Comparison of ENCODE assay signal across 28 cellular contexts in genomic region chr16:69035375-69035774, GRCh38.
"Had no signal": no experiment of that assay in that cellular context is flagged by ENCODE, and none has a peak within 500 bp of the region (broad histone marks: within the 10 kb centered on the region; RNA-seq: fewer than 3 reads in every experiment).

No MANE protein-coding gene starts in this region.

- H3K27me3 ChIP-seq: left lung, neural progenitor cell, neutrophil, right atrium auricular region, stomach, tibial nerve, uterus had no signal

- H3K27ac ChIP-seq: left lung, lower lobe of right lung, neural progenitor cell, neutrophil, parathyroid adenoma, right atrium auricular region, stomach, thoracic aorta, tibial nerve, uterus had no signal

- H3K36me3 ChIP-seq: neural progenitor cell, thoracic aorta, uterus had no signal

- ATAC-seq: left colon; left lung; lower lobe of right lung; natural killer cell; sciatic nerve; stimulated activated naive B cell treated with anti-CD40 and anti-IgM and Interleukin-4, amounts not matched to agents 10 μg/mL and 1 μg/mL and 100 μg/mL, for 72 hours; stimulated activated naive CD8-positive, alpha-beta T cell treated with anti-CD3 and anti-CD28 coated beads, Interleukin-15, Interleukin-2, amounts not matched to agents 100 U/mL and 50 U/mL, for 24 hours had no signal

- H3K9me3 ChIP-seq: left lung, lower lobe of right lung, neutrophil, right atrium auricular region, stomach, thoracic aorta, tibial nerve, uterus had no signal

- DNase-seq: hypothalamus; immature natural killer cell; kidney; left colon; left lung; lower lobe of right lung; mammary epithelial cell; mesenchymal stem cell; naive B cell; natural killer cell; nephron progenitor cell; occipital lobe; stimulated activated CD4-positive, alpha-beta T cell treated with anti-CD3 and anti-CD28 coated beads, Interleukin-12 subunit alpha, Interleukin-12 subunit beta, amount 100 ng/mL, for 4 hours; stimulated activated CD4-positive, alpha-beta T cell treated with anti-CD3 and anti-CD28 coated beads, Interleukin-15, amount 100 ng/mL, for 24 hours; stimulated activated CD4-positive, alpha-beta T cell treated with anti-CD3 and anti-CD28 coated beads, Interleukin-2, amount 100 ng/mL, for 24 hours; stimulated activated CD4-positive, alpha-beta T cell treated with anti-CD3 and anti-CD28 coated beads, Interleukin-4, amount 100 ng/mL, for 1 hour; stimulated activated naive B cell treated with anti-CD40 and anti-IgM and Interleukin-4, amounts not matched to agents 10 μg/mL and 1 μg/mL and 100 μg/mL, for 72 hours; stimulated activated naive CD8-positive, alpha-beta T cell treated with anti-CD3 and anti-CD28 coated beads, Interleukin-15, Interleukin-2, amounts not matched to agents 100 U/mL and 50 U/mL, for 24 hours; stomach; uterus had no signal

- H3K4me3 ChIP-seq: left lung, lower lobe of right lung, neural progenitor cell, right atrium auricular region, skin epidermis, stomach, thoracic aorta, tibial nerve, uterus had no signal

- H3K4me1 ChIP-seq: left lung, lower lobe of right lung, neural progenitor cell, right atrium auricular region, tibial nerve, uterus had no signal
